1 cellular context compared by ENCODE assay signal in the genomic region with DNA sequence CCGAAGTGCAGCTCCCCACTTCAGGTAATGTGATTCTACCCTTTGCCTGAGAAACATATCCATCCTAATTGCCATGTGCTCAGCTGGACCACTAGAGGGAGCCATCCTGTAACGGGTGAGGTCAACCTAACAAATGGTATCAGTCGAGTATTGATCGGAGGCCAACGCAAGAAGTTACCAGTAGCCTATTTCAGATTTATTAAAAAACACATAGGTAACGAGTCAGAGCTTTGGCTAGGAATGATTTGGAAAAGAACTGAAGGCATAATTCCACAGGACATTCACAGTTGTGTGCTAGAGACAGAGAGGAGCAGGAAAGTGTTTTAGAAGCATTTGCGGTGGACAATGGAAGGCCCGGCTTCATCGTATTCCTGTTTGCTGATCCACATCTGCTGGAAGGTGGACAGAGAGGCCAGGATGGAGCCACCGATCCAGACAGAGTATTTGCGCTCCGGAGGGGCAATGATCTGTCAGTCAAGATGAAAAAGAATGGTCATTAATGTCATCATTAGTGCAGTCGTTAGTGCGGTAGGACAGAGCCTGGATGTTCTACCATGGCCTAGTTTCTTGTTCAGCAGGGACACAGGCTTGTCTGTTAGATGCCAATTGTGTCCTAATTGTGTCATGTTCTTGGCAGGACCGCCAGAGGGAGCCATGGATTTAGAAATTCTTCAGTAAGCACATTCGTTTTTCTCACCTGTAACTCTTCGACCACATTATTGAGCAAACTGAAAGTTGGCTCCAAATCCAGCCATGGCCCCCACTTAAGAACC.
TF ChIP-seq lines count a peak whose summit lies in the region.

No MANE protein-coding gene starts in this region.

TF ChIP-seq in SK-N-SH treated with all-trans-retinoic acid at 6 μM for 48 hours, 23 proteins besides CTCF, POLR2A, EP300 and RAD21 (continued from another document):
- TF ChIP-seq ZNF8 (CRISPR knock-in tag; IDR thresholded peaks at IDR 0.05) (no peak), RARB (CRISPR knock-in tag; IDR thresholded peaks at IDR 0.05) (no peak), ZC3H10 (CRISPR knock-in tag; IDR thresholded peaks at IDR 0.05) (no peak), ZNF70 (CRISPR knock-in tag; IDR thresholded peaks at IDR 0.05) (no peak), OSR1 (CRISPR knock-in tag; IDR thresholded peaks at IDR 0.05) (no peak), GLIS3 (CRISPR knock-in tag; IDR thresholded peaks at IDR 0.05) (no peak), CSDC2 (CRISPR knock-in tag; IDR thresholded peaks at IDR 0.05) (no peak)
- TF ChIP-seq, protein P1, sequence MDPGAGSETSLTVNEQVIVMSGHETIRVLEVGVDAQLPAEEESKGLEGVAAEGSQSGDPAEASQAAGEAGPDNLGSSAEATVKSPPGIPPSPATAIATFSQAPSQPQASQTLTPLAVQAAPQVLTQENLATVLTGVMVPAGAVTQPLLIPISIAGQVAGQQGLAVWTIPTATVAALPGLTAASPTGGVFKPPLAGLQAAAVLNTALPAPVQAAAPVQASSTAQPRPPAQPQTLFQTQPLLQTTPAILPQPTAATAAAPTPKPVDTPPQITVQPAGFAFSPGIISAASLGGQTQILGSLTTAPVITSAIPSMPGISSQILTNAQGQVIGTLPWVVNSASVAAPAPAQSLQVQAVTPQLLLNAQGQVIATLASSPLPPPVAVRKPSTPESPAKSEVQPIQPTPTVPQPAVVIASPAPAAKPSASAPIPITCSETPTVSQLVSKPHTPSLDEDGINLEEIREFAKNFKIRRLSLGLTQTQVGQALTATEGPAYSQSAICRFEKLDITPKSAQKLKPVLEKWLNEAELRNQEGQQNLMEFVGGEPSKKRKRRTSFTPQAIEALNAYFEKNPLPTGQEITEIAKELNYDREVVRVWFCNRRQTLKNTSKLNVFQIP (CRISPR knock-in tag; IDR thresholded peaks at IDR 0.05; ENCODE audit: borderline replicate concordance, low read depth), result no peak
